ENCODE assay signal across 31 cellular contexts in genomic region chr7:88141479-88141878, GRCh38.
"Had no signal": no experiment of that assay in that cellular context is flagged by ENCODE, and none has a peak within 500 bp of the region (broad histone marks: within the 10 kb centered on the region; RNA-seq: fewer than 3 reads in every experiment).

No MANE protein-coding gene starts in this region.

- ATAC-seq: activated CD8-positive, alpha-beta T cell treated with anti-CD3 and anti-CD28 coated beads for 36 hours; activated T-cell treated with anti-CD3 and anti-CD28 coated beads, Interleukin-2, amount 50 U/mL, for 72 hours; activated T-helper 17 cell treated with anti-CD3 and anti-CD28 coated beads, Interleukin-2, amount 50 U/mL, for 72 hours; Right ventricle myocardium inferior had no signal

- H3K27me3 ChIP-seq: Peyer's patch had no signal

- H3K27ac ChIP-seq: Peyer's patch, RWPE1, VCaP had no signal

- H3K4me3 ChIP-seq: Peyer's patch had no signal

- H3K9me3 ChIP-seq: Peyer's patch had no signal

- H3K36me3 ChIP-seq: Peyer's patch had no signal

- DNase-seq: activated B cell treated with CpG ODN at 0.5 μM for 24 hours; activated CD4-positive, alpha-beta T cell treated with anti-CD3 and anti-CD28 coated beads for 4 hours; activated CD4-positive, CD25-positive, alpha-beta regulatory T cell treated with anti-CD3 and anti-CD28 coated beads, Interleukin-2, amount 50 U/mL, for 72 hours; activated CD8-positive, alpha-beta T cell treated with anti-CD3 and anti-CD28 coated beads for 36 hours; activated effector memory CD4-positive, alpha-beta T cell treated with anti-CD3 and anti-CD28 coated beads, Interleukin-2, amount 50 U/mL, for 16 hours; activated naive CD4-positive, alpha-beta T cell; activated naive CD4-positive, alpha-beta T cell treated with anti-CD3 and anti-CD28 coated beads, Interleukin-2, amount 50 U/mL, for 16 hours; activated naive CD8-positive, alpha-beta T cell treated with anti-CD3 and anti-CD28 coated beads for 36 hours; activated T-cell treated with anti-CD3 and anti-CD28 coated beads, Interleukin-2, amount 50 U/mL, for 1 hour; activated T-cell treated with anti-CD3 and anti-CD28 coated beads, Interleukin-2, amount 50 U/mL, for 72 hours; amniotic stem cell; aorta; caudate nucleus; Karpas-422; NCI-H1105; NCI-H1417 treated with DMSO at 0.1 percent for 48 hours; NCI-H187 treated with DMSO at 0.1 percent for 48 hours; NCI-H2081; NCI-H446 treated with DMSO at 0.1 percent for 48 hours; NCI-H524; NCI-H69; Peyer's patch; SIG-M5; SW 1271; T-helper 1 cell; T-helper 2 cell; T-helper 9 cell had no signal

- H3K4me1 ChIP-seq: Peyer's patch had no signal
